10 cellular contexts compared by ENCODE assay signal in the genomic region with DNA sequence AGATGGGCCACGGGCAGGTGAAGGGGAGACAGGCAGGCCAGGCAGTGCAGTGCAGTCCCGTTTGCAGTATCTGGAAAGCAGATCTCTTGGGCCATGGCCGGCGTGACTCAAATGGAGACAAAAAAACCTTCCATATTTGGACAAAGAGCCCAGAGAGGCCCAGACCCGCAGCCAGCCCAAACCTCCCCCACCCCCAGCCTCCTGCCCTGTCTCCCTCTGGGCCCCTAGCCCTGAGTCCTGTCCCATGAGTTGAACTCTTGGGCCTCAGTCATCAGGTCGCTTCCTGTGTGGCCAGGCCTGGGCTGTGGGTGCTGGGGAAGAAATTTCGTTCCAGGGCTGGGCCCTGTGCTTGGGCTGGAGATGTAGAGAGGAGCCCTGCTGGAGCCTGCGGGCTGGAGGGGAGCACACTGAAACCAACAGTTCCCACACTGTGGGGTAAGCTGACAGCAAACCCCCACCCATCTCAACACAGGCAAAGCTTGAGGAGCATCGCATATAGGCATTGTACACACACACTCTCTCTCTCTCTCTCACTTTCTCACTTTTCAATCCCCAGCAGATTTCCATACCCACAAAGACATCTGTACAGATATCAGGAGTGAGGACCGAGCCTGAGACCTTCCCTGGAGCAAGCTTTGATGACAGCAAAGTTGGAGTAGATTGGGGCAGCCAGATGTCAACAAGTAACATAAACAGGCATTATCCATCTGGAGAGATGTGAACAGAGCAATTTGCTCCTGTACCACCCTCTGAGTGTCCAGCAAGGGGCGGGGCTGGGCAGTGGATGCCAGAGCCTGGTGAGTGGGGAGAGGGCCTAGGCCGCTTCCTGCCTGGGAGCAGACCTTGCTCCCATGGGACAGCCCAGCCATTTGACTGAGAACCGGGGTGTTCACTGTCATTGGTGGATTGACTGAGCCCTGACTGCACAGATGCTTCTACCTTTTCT. TPM values are rescaled to one million over a fixed set of nuclear protein-coding genes. Genes with fewer than 3 reads are reported as not detected.
DNase-seq lines count a peak whose midpoint lies in the region; ATAC-seq lines count a peak whose summit lies in the region.
"Had no signal": no experiment of that assay in that cellular context is flagged by ENCODE, and none has a peak within 500 bp of the region (broad histone marks: within the 10 kb centered on the region; RNA-seq: fewer than 3 reads in every experiment).

No MANE protein-coding gene starts in this region.

- H3K27ac Mint-ChIP-seq in activated CD8-positive, alpha-beta memory T cell treated with anti-CD3 and anti-CD28 coated beads, Interleukin-2, amount 10 ng/mL, durations not matched to agents 7 days and 5 days: no peak overlapping the region
- peak overlapping the region in 1 of 2 donors; percentile 49 for H3K27ac Mint-ChIP-seq in effector memory CD8-positive, alpha-beta T cell

- peaks cover 19% of the 10 kb centered on the region for H3K4me1 Mint-ChIP-seq in activated CD8-positive, alpha-beta memory T cell treated with anti-CD3 and anti-CD28 coated beads, Interleukin-2, amount 10 ng/mL, durations not matched to agents 7 days and 5 days
- peaks cover 2 to 4% of the 10 kb centered on the region in 2 donors for H3K4me1 Mint-ChIP-seq in effector memory CD8-positive, alpha-beta T cell (ENCODE audit: low read depth in 2 of 2)

- CTCF ChIA-PET in activated CD8-positive, alpha-beta memory T cell treated with anti-CD3 and anti-CD28 coated beads, Interleukin-2, amount 10 ng/mL, durations not matched to agents 7 days and 5 days (lab: Charles Lee): interaction anchor here (0.6 to 7.3 kb wide), 5 partner anchors 11 to 28 kb away, joined by 3 to 36 read pairs (median 3); no protein-coding TSS in a partner anchor

- peak; percentile 28 for ATAC-seq in activated CD8-positive, alpha-beta memory T cell treated with anti-CD3 and anti-CD28 coated beads, Interleukin-2, amount 10 ng/mL, durations not matched to agents 7 days and 5 days
- ATAC-seq in HG03442 (IDR thresholded peaks at IDR 0.05; ENCODE audit: unreplicated experiment): peak; percentile 74
- no peak for ATAC-seq in effector memory CD8-positive, alpha-beta T cell (replicated peaks)
- ATAC-seq: A549 had no signal

- H3K27ac ChIP-seq in temporal lobe (ENCODE audit: low read depth, low read length): peak overlapping the region; percentile 70
- H3K27ac ChIP-seq: VCaP had no signal

- H3K9me3 Mint-ChIP-seq in activated CD8-positive, alpha-beta memory T cell treated with anti-CD3 and anti-CD28 coated beads, Interleukin-2, amount 10 ng/mL, durations not matched to agents 7 days and 5 days (ENCODE audit: low read depth): no peaks in the 10 kb centered on the region
- no peaks in the 10 kb centered on the region for H3K9me3 Mint-ChIP-seq in effector memory CD8-positive, alpha-beta T cell

- no peaks in the 10 kb centered on the region for H3K36me3 Mint-ChIP-seq in activated CD8-positive, alpha-beta memory T cell treated with anti-CD3 and anti-CD28 coated beads, Interleukin-2, amount 10 ng/mL, durations not matched to agents 7 days and 5 days
- no peaks in the 10 kb centered on the region for H3K36me3 Mint-ChIP-seq in effector memory CD8-positive, alpha-beta T cell (ENCODE audit: insufficient read depth)

- in situ Hi-C loops in KBM-7 (cut with MboI; ENCODE audit: low pct_unique_long_range_greater_than_20kb, low sequenced_read_pairs): no loop called here

- H3K4me3 Mint-ChIP-seq in activated CD8-positive, alpha-beta memory T cell treated with anti-CD3 and anti-CD28 coated beads, Interleukin-2, amount 10 ng/mL, durations not matched to agents 7 days and 5 days: no peak overlapping the region
- no peak overlapping the region for H3K4me3 Mint-ChIP-seq in effector memory CD8-positive, alpha-beta T cell

- H3K27me3 Mint-ChIP-seq in activated CD8-positive, alpha-beta memory T cell treated with anti-CD3 and anti-CD28 coated beads, Interleukin-2, amount 10 ng/mL, durations not matched to agents 7 days and 5 days: no peaks in the 10 kb centered on the region
- no peaks in the 10 kb centered on the region for H3K27me3 Mint-ChIP-seq in effector memory CD8-positive, alpha-beta T cell

- DNase-seq in activated CD8-positive, alpha-beta memory T cell treated with anti-CD3 and anti-CD28 coated beads, Interleukin-2, amount 10 ng/mL, durations not matched to agents 7 days and 5 days: no peak
- no peak for DNase-seq in activated CD8-positive, alpha-beta memory T cell treated with anti-CD3 and anti-CD28 coated beads, Interleukin-2, amount 50 U/mL, for 48 hours
- DNase-seq in germinal center (ENCODE audit: low spot score): peak; percentile 62
- DNase-seq in effector memory CD8-positive, alpha-beta T cell: no peak
- no peak for DNase-seq in KBM-7
- no peak for DNase-seq in NCI-H1092 treated with DMSO at 0.1 percent for 48 hours (lab: John Stamatoyannopoulos, UW)

RNA-seq across cellular contexts. Expression of a gene that starts 17.2 kb away (rescaled TPM):
- total RNA-seq in activated CD8-positive, alpha-beta memory T cell treated with anti-CD3 and anti-CD28 coated beads, Interleukin-2, amount 10 ng/mL, durations not matched to agents 7 days and 5 days: not detected
- total RNA-seq in temporal lobe: 17.9 TPM

RNA-seq across cellular contexts. Expression of a gene that starts 50.9 kb away (rescaled TPM):
- total RNA-seq in activated CD8-positive, alpha-beta memory T cell treated with anti-CD3 and anti-CD28 coated beads, Interleukin-2, amount 10 ng/mL, durations not matched to agents 7 days and 5 days: 10 to 100 TPM; 31.2 to 39.6 TPM
- total RNA-seq in temporal lobe: 1.5 TPM

RNA-seq across cellular contexts. Expression of a gene that starts 53.2 kb away (rescaled TPM):
- not detected for total RNA-seq in activated CD8-positive, alpha-beta memory T cell treated with anti-CD3 and anti-CD28 coated beads, Interleukin-2, amount 10 ng/mL, durations not matched to agents 7 days and 5 days
- total RNA-seq in temporal lobe: under 0.01 TPM

Comparison
In these comparisons a context has a peak if more than half of its experiments do, and no peak if none do; other contexts are left out.
1. RNA of a gene that starts 17.2 kb away (total RNA-seq): 17.9 TPM in temporal lobe (single experiment); not detected in activated CD8-positive, alpha-beta memory T cell treated with anti-CD3 and anti-CD28 coated beads, Interleukin-2, amount 10 ng/mL, durations not matched to agents 7 days and 5 days; every median in the first group is over 10 times any median in the second.
2. RNA of a gene that starts 50.9 kb away (total RNA-seq): 31.2 to 39.6 TPM in activated CD8-positive, alpha-beta memory T cell treated with anti-CD3 and anti-CD28 coated beads, Interleukin-2, amount 10 ng/mL, durations not matched to agents 7 days and 5 days; 1.5 TPM in temporal lobe (single experiment); every median in the first group is over 10 times any median in the second.